In the genomic region with DNA sequence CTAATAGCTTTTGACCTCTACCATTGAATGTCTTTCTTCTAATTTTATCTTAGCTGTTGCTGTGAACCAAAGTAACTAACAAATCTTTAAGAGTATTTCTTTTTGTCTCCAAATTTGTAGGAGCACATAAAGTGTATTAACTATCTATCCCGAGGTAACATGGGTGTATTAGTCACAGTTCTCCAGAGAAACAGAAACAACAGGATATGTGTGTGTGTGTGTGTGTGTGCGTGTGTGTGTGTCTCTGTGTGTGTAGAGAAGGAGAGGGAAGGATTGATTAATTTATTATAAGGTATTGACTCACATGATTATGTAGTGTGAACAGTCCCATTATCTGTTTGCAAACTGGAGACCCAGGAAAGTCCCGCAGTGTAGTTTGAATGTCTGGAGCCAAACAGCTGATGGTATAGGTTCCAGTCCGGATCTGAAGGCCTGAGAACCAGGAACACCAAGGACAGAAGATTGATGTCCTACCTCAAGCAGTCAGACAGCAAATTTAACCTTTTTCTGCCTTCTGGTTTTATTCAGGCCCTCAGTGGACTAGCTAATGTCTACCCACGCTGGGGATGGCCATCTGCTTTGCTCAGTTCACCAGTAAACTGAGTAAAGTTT, we compare ENCODE assay signal across 1 cellular context.
TF ChIP-seq lines count a peak whose summit lies in the region.

No MANE protein-coding gene starts in this region.

TF ChIP-seq in K562, 482 proteins besides CTCF, POLR2A, EP300 and RAD21:
- TF ChIP-seq FOXJ2 (tag; IDR thresholded peaks at IDR 0.05): 0 out of 2 replicates have a peak, but pooled peaks have one; percentile 25
- TF ChIP-seq IFI16 (CRISPR knock-in tag; IDR thresholded peaks at IDR 0.05): no peak
